In genomic region chr1:244394346-244394745, GRCh38 we compare ENCODE assay signal across 9 cellular contexts.
"Had no signal": no experiment of that assay in that cellular context is flagged by ENCODE, and none has a peak within 500 bp of the region (broad histone marks: within the 10 kb centered on the region; RNA-seq: fewer than 3 reads in every experiment).

No MANE protein-coding gene starts in this region.

- H3K9ac ChIP-seq: GM23248 had no signal

- FAIRE-seq: HepG2 had no signal

- H3K36me3 ChIP-seq: HAP-1 had no signal

- H3K4me1 ChIP-seq: HAP-1 had no signal

- DNase-seq: GM23248, GOT3, H7, HFFc6, KG1 had no signal

- H3K27ac ChIP-seq: GM23248, HL-60 had no signal

- H3K4me3 ChIP-seq: GM23248, HAP-1 had no signal

- H2AFZ ChIP-seq: GM23248 had no signal

- ATAC-seq: HCT116 had no signal

- H3K9me3 ChIP-seq: HAP-1 had no signal
